Comparison of ENCODE assay signal across 22 cellular contexts in genomic region chr5:65932676-65933075, GRCh38. TPM values are rescaled to one million over a fixed set of nuclear protein-coding genes. Genes with fewer than 3 reads are reported as not detected.
DNase-seq lines count a peak whose midpoint lies in the region; ATAC-seq and TF ChIP-seq lines count a peak whose summit lies in the region.
"Had no signal": no experiment of that assay in that cellular context is flagged by ENCODE, and none has a peak within 500 bp of the region (broad histone marks: within the 10 kb centered on the region; RNA-seq: fewer than 3 reads in every experiment).

No MANE protein-coding gene starts in this region.

- TF ChIP-seq CTCF in CD14-positive monocyte (IDR thresholded peaks at IDR 0.05) (no peak), Calu3 (IDR thresholded peaks at IDR 0.05; ENCODE audit: unreplicated experiment) (no peak), activated B cell treated with CpG ODN at 0.5 μM for 24 hours (IDR thresholded peaks at IDR 0.05) (no peak)

- CTCF ChIA-PET in Calu3 (lab: Charles Lee), result no interaction called here
- CTCF ChIA-PET in activated B cell treated with CpG ODN at 0.5 μM for 24 hours (lab: Charles Lee), result no interaction called here

- POLR2A ChIA-PET in activated B cell treated with CpG ODN at 0.5 μM for 24 hours (lab: Charles Lee), result interaction anchor here (0.6 kb wide), 1 partner anchor 22 kb away, joined by 3 read pairs; no protein-coding TSS in a partner anchor
- POLR2A ChIA-PET in naive thymus-derived CD8-positive, alpha-beta T cell (lab: Charles Lee), result interaction anchor here (0.6 to 1.0 kb wide), 4 partner anchors 11 to 172 kb away, joined by 3 to 4 read pairs (median 3); no protein-coding TSS in a partner anchor

- no peak for ATAC-seq in activated B cell treated with CpG ODN at 0.5 μM for 24 hours (ENCODE audit: low read depth)
- ATAC-seq in naive thymus-derived CD8-positive, alpha-beta T cell, result no peak
- no peak for ATAC-seq in GM18861 (IDR thresholded peaks at IDR 0.05; ENCODE audit: unreplicated experiment)
- ATAC-seq: PC-3, right cardiac atrium had no signal

- no peak for DNase-seq in CD14-positive monocyte (ENCODE audit: low spot score)
- no peak for DNase-seq in Calu3
- DNase-seq in activated B cell treated with CpG ODN at 0.5 μM for 24 hours, result no peak
- no peak for DNase-seq in naive thymus-derived CD8-positive, alpha-beta T cell
- DNase-seq in NCI-H1436 (lab: John Stamatoyannopoulos, UW), result no peak
- DNase-seq in NCI-H1105 treated with DMSO at 0.1 percent for 48 hours (lab: John Stamatoyannopoulos, UW), result no peak
- DNase-seq: activated CD4-positive, alpha-beta T cell treated with anti-CD3 and anti-CD28 coated beads, Interleukin-2, amount 10 ng/mL, durations not matched to agents 24 days and 14 days; activated CD8-positive, alpha-beta memory T cell treated with anti-CD3 and anti-CD28 coated beads, Interleukin-2, amount 50 U/mL, for 48 hours; cerebellar nuclear complex; effector memory CD4-positive, alpha-beta T cell; EL; esophagus squamous epithelium; kidney; NCI-H2029; NCI-H226; ovary; PC-3; right cardiac atrium; SIG-M5; stimulated activated CD4-positive, alpha-beta T cell treated with anti-CD3 and anti-CD28 coated beads, Interleukin-15, amount 100 ng/mL, for 24 hours; T-helper 1 cell had no signal

- intact Hi-C loops in CD14-positive monocyte (cut with micrococcal nuclease), result no loop called here
- intact Hi-C loops in Calu3 (cut with micrococcal nuclease; ENCODE audit: unreplicated experiment), result no loop called here
- intact Hi-C loops in activated B cell treated with CpG ODN at 0.5 μM for 24 hours (cut with micrococcal nuclease), result no loop called here

- H3K27ac Mint-ChIP-seq in CD14-positive monocyte (peak overlapping the region in 5 of 7 donors; percentile 6 to 57 (median 36)), Calu3 (ENCODE audit: unreplicated experiment) (no peak overlapping the region), activated B cell treated with CpG ODN at 0.5 μM for 24 hours (peak overlapping the region; percentile 19)
- H3K27ac Mint-ChIP-seq in naive thymus-derived CD8-positive, alpha-beta T cell, result peak overlapping the region in 9 of 10 donors; percentile 0 to 85 (median 64)
- H3K27ac Mint-ChIP-seq: activated CD4-positive, alpha-beta T cell treated with anti-CD3 and anti-CD28 coated beads, Interleukin-2, amount 10 ng/mL, durations not matched to agents 24 days and 14 days had no signal

- no TSS peak for BruUV-seq in Calu3 (replicated peaks; lab: Mats Ljungman, UMichigan)

- H3K9me3 Mint-ChIP-seq in CD14-positive monocyte (no peaks in the 10 kb centered on the region), Calu3 (ENCODE audit: low read depth, unreplicated experiment) (no peaks in the 10 kb centered on the region), activated B cell treated with CpG ODN at 0.5 μM for 24 hours (no peaks in the 10 kb centered on the region)
- no peaks in the 10 kb centered on the region for H3K9me3 Mint-ChIP-seq in naive thymus-derived CD8-positive, alpha-beta T cell
- H3K9me3 Mint-ChIP-seq: activated CD4-positive, alpha-beta T cell treated with anti-CD3 and anti-CD28 coated beads, Interleukin-2, amount 10 ng/mL, durations not matched to agents 24 days and 14 days had no signal

- H3K27me3 Mint-ChIP-seq in CD14-positive monocyte (ENCODE audit: low read depth in 3 of 3) (no peaks in the 10 kb centered on the region), Calu3 (ENCODE audit: unreplicated experiment) (no peaks in the 10 kb centered on the region), activated B cell treated with CpG ODN at 0.5 μM for 24 hours (no peaks in the 10 kb centered on the region)
- H3K27me3 Mint-ChIP-seq in naive thymus-derived CD8-positive, alpha-beta T cell, result no peaks in the 10 kb centered on the region
- H3K27me3 Mint-ChIP-seq: activated CD4-positive, alpha-beta T cell treated with anti-CD3 and anti-CD28 coated beads, Interleukin-2, amount 10 ng/mL, durations not matched to agents 24 days and 14 days had no signal

- H3K36me3 Mint-ChIP-seq in CD14-positive monocyte (peaks cover 21 to 37% of the 10 kb centered on the region in 2 donors), Calu3 (ENCODE audit: insufficient read depth, unreplicated experiment) (peaks cover 41% of the 10 kb centered on the region), activated B cell treated with CpG ODN at 0.5 μM for 24 hours (ENCODE audit: low read depth) (peaks cover 39% of the 10 kb centered on the region)
- peaks cover 0 to 44% (median 0%) of the 10 kb centered on the region in 3 donors for H3K36me3 Mint-ChIP-seq in naive thymus-derived CD8-positive, alpha-beta T cell

- no peak overlapping the region for H3K4me3 Mint-ChIP-seq in CD14-positive monocyte
- peak overlapping the region; percentile 9 for H3K4me3 Mint-ChIP-seq in Calu3 (ENCODE audit: low read depth, unreplicated experiment)
- H3K4me3 Mint-ChIP-seq in activated B cell treated with CpG ODN at 0.5 μM for 24 hours, result no peak overlapping the region
- peak overlapping the region in 9 of 10 donors; percentile 7 to 67 (median 57) for H3K4me3 Mint-ChIP-seq in naive thymus-derived CD8-positive, alpha-beta T cell
- H3K4me3 Mint-ChIP-seq: activated CD4-positive, alpha-beta T cell treated with anti-CD3 and anti-CD28 coated beads, Interleukin-2, amount 10 ng/mL, durations not matched to agents 24 days and 14 days had no signal

- H3K4me1 Mint-ChIP-seq in CD14-positive monocyte, result peaks cover 63% of the 10 kb centered on the region
- peaks cover 56% of the 10 kb centered on the region for H3K4me1 Mint-ChIP-seq in Calu3 (ENCODE audit: low read depth, unreplicated experiment)
- H3K4me1 Mint-ChIP-seq in activated B cell treated with CpG ODN at 0.5 μM for 24 hours, result peaks cover 82% of the 10 kb centered on the region
- peaks cover 32 to 87% (median 70%) of the 10 kb centered on the region in 4 donors for H3K4me1 Mint-ChIP-seq in naive thymus-derived CD8-positive, alpha-beta T cell

RNA-seq across cellular contexts. Expression of gene ERBIN, which starts 6.3 kb away (rescaled TPM):
- polyA plus RNA-seq in CD14-positive monocyte, result 10 to 100 TPM; 25.2 to 43.3 TPM
- total RNA-seq in Calu3 (2022) (81.4 and 98.4 TPM in 2 replicates), activated B cell treated with CpG ODN at 0.5 μM for 24 hours (77.9 and 88.5 TPM in 2 replicates)
- 100 to 1,000 TPM; 127 to 135 TPM for total RNA-seq in naive thymus-derived CD8-positive, alpha-beta T cell
- polyA plus RNA-seq in naive thymus-derived CD8-positive, alpha-beta T cell, result 10 to 100 TPM; 50.3 to 53.8 (median 50.9) TPM

Comparison
In these comparisons a context has a peak if more than half of its experiments do, and no peak if none do; other contexts are left out.
1. H3K4me3 Mint-ChIP-seq: peak in Calu3 (single experiment) and naive thymus-derived CD8-positive, alpha-beta T cell (9 of 10); none in CD14-positive monocyte (0 of 2) and activated B cell treated with CpG ODN at 0.5 μM for 24 hours (single experiment).